In the genomic region with DNA sequence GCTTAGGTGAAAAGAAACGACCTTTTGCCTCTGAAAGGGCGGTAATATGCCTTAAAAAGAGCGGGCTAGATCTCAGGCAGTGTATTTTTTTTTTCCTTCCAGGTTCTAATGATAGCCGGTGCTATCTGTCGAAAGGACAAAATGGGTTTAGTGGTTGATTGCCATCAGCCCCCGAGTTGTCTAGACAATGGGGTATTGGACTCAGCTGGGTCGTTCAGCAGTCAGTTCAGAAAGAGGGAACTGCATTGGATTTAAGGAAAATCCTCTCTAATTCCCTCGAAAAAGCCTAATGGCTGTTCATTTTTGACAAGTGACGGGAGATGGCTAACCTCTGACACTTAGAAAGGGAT, we compare ENCODE assay signal across 8 cellular contexts. TPM values are rescaled to one million over a fixed set of nuclear protein-coding genes. Genes with fewer than 3 reads are reported as not detected.
DNase-seq lines count a peak whose midpoint lies in the region; ATAC-seq and FAIRE-seq lines count a peak whose summit lies in the region.

No MANE protein-coding gene starts in this region.

- H3K4me3 Mint-ChIP-seq in activated T-helper 17 cell treated with anti-CD3 and anti-CD28 coated beads, Interleukin-2, amount 50 U/mL, for 72 hours: peak overlapping the region; percentile 99

- FAIRE-seq in urothelium cell line (lab: Jason Lieb, UNC): no peak

- H3K27me3 Mint-ChIP-seq in activated T-helper 17 cell treated with anti-CD3 and anti-CD28 coated beads, Interleukin-2, amount 50 U/mL, for 72 hours: no peaks in the 10 kb centered on the region

- H3K36me3 Mint-ChIP-seq in activated T-helper 17 cell treated with anti-CD3 and anti-CD28 coated beads, Interleukin-2, amount 50 U/mL, for 72 hours (ENCODE audit: low read depth): peaks cover 61% of the 10 kb centered on the region

- no peaks in the 10 kb centered on the region for H3K9me3 ChIP-seq in iPS-20b (ENCODE audit: insufficient read depth, low read depth, low read length)
- H3K9me3 ChIP-seq in stomach smooth muscle (ENCODE audit: control insufficient read depth in 2 of 2, low read length in 2 of 2): no peaks in the 10 kb centered on the region

- H3K27me3 ChIP-seq in iPS-20b (ENCODE audit: insufficient read depth, low read length) (no peaks in the 10 kb centered on the region; the same call in 1 of the 2 replicates), stomach smooth muscle (ENCODE audit: control insufficient read depth in 1 of 2, insufficient read depth in 2 of 2, low read length in 2 of 2) (no peaks in the 10 kb centered on the region)

- H3K4me1 ChIP-seq in iPS-20b (ENCODE audit: insufficient read depth, low read length): peaks cover 12% of the 10 kb centered on the region; the same call in 1 of the 2 replicates
- peaks cover 28% of the 10 kb centered on the region for H3K4me1 ChIP-seq in stomach smooth muscle (ENCODE audit: control insufficient read depth, insufficient read depth, low read length)

- DNase-seq in NCI-H82 (lab: John Stamatoyannopoulos, UW) (peak; percentile 47), NCI-H82 treated with DMSO at 0.1 percent for 48 hours (lab: John Stamatoyannopoulos, UW; ENCODE audit: unreplicated experiment) (no peak), mucosa of gallbladder (ENCODE audit: low spot score) (no peak), urothelium cell line (ENCODE audit: low spot score) (no peak)

- H3K27ac ChIP-seq in iPS-20b (ENCODE audit: low read length) (no peak overlapping the region), stomach smooth muscle (ENCODE audit: low read length) (peak overlapping the region; percentile 79)

- peak overlapping the region; percentile 98 for H3K27ac Mint-ChIP-seq in activated T-helper 17 cell treated with anti-CD3 and anti-CD28 coated beads, Interleukin-2, amount 50 U/mL, for 72 hours

- peak overlapping the region; percentile 83 for H3K9ac ChIP-seq in iPS-20b (ENCODE audit: low read depth, low read length)
- peak overlapping the region; percentile 88 to 98 for H3K9ac ChIP-seq in stomach smooth muscle (ENCODE audit: low read length in 2 of 2)

- H3K4me3 ChIP-seq in iPS-20b (ENCODE audit: low read length) (peak overlapping the region; percentile 88), stomach smooth muscle (ENCODE audit: low read length in 2 of 2) (peak overlapping the region; percentile 93 to 99)

- peaks cover 20% of the 10 kb centered on the region for H3K4me1 Mint-ChIP-seq in activated T-helper 17 cell treated with anti-CD3 and anti-CD28 coated beads, Interleukin-2, amount 50 U/mL, for 72 hours

- no peak for ATAC-seq in activated T-helper 17 cell treated with anti-CD3 and anti-CD28 coated beads, Interleukin-2, amount 50 U/mL, for 72 hours (replicated peaks)
- no peak for ATAC-seq in GM21717 (IDR thresholded peaks at IDR 0.05; ENCODE audit: unreplicated experiment)

- H3K9me3 Mint-ChIP-seq in activated T-helper 17 cell treated with anti-CD3 and anti-CD28 coated beads, Interleukin-2, amount 50 U/mL, for 72 hours: no peaks in the 10 kb centered on the region

- H3K36me3 ChIP-seq in iPS-20b (ENCODE audit: insufficient read depth, low read depth, low read length) (peaks cover 23% of the 10 kb centered on the region), stomach smooth muscle (ENCODE audit: control insufficient read depth in 2 of 2, insufficient read depth in 2 of 2, low read length in 2 of 2) (peaks cover 9 to 11% of the 10 kb centered on the region in 2 donors)

RNA-seq across cellular contexts. Expression of a gene that starts 0.7 kb away (rescaled TPM):
- total RNA-seq in activated T-helper 17 cell treated with anti-CD3 and anti-CD28 coated beads, Interleukin-2, amount 50 U/mL, for 72 hours: 10 to 100 TPM; 48.7 to 64.6 TPM
- total RNA-seq in mucosa of gallbladder: 35.5 TPM

RNA-seq across cellular contexts. Expression of a gene that starts 19.3 kb away (rescaled TPM):
- 10 to 100 TPM; 40.3 to 42.5 TPM for total RNA-seq in activated T-helper 17 cell treated with anti-CD3 and anti-CD28 coated beads, Interleukin-2, amount 50 U/mL, for 72 hours
- 99.2 TPM for total RNA-seq in mucosa of gallbladder

RNA-seq across cellular contexts. Expression of a gene that starts 38.8 kb away (rescaled TPM):
- 100 to 1,000 TPM; 206 to 244 TPM for total RNA-seq in activated T-helper 17 cell treated with anti-CD3 and anti-CD28 coated beads, Interleukin-2, amount 50 U/mL, for 72 hours
- 322 TPM for total RNA-seq in mucosa of gallbladder

RNA-seq across cellular contexts. Expression of a gene that starts 39.0 kb away (rescaled TPM):
- not detected for total RNA-seq in activated T-helper 17 cell treated with anti-CD3 and anti-CD28 coated beads, Interleukin-2, amount 50 U/mL, for 72 hours
- total RNA-seq in mucosa of gallbladder: not detected

RNA-seq across cellular contexts. Expression of a gene that starts 50.1 kb away (rescaled TPM):
- total RNA-seq in activated T-helper 17 cell treated with anti-CD3 and anti-CD28 coated beads, Interleukin-2, amount 50 U/mL, for 72 hours: 10 to 100 TPM; 75.5 to 93.5 TPM
- 77.4 TPM for total RNA-seq in mucosa of gallbladder
